ENCODE assay signal across 2 cellular contexts in the genomic region with DNA sequence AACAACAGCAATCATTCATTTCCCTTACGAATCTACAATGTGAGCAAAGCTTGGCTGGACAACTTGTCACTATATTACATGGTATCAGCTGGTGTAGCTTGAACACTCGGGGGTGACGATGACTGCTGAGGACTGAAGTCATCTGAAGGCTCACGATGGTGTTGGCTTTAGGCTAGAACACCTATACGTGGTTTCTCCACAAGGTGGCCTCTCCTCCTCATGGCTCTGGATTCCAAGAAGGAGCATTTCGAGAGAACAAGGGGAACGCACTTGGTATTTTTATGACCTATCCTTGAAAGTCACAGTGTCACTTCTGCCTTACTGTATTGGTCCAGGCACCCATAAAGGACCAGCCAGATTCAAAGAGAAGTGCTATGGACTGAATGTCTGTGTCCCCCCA.
A peak's percentile ranks its signal among the peaks of the same experiment; 100 is the strongest.
TF ChIP-seq lines count a peak whose summit lies in the region.

No MANE protein-coding gene starts in this region.

TF ChIP-seq in IMR-90, 13 proteins besides CTCF, POLR2A, EP300 and RAD21:
- TF ChIP-seq RCOR1 (IDR thresholded peaks at IDR 0.05; ENCODE audit: insufficient replicate concordance, low read length): no peak

TF ChIP-seq in K562, 482 proteins besides CTCF, POLR2A, EP300 and RAD21:
- TF ChIP-seq ZBTB1 (CRISPR knock-in tag; IDR thresholded peaks at IDR 0.05; ENCODE audit: borderline replicate concordance, low read depth) (no peak), SMC3 (conservative IDR thresholded peaks at IDR 0.05; ENCODE audit: insufficient read depth, low read depth, low read length) (peak; percentile 47)
- TF ChIP-seq, protein P1, sequence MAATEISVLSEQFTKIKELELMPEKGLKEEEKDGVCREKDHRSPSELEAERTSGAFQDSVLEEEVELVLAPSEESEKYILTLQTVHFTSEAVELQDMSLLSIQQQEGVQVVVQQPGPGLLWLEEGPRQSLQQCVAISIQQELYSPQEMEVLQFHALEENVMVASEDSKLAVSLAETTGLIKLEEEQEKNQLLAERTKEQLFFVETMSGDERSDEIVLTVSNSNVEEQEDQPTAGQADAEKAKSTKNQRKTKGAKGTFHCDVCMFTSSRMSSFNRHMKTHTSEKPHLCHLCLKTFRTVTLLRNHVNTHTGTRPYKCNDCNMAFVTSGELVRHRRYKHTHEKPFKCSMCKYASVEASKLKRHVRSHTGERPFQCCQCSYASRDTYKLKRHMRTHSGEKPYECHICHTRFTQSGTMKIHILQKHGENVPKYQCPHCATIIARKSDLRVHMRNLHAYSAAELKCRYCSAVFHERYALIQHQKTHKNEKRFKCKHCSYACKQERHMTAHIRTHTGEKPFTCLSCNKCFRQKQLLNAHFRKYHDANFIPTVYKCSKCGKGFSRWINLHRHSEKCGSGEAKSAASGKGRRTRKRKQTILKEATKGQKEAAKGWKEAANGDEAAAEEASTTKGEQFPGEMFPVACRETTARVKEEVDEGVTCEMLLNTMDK (IDR thresholded peaks at IDR 0.05; ENCODE audit: borderline replicate concordance, insufficient read depth, low read depth, low read length, poor library complexity, severe bottlenecking): peak; percentile 31
